9 cellular contexts compared by ENCODE assay signal in the genomic region with DNA sequence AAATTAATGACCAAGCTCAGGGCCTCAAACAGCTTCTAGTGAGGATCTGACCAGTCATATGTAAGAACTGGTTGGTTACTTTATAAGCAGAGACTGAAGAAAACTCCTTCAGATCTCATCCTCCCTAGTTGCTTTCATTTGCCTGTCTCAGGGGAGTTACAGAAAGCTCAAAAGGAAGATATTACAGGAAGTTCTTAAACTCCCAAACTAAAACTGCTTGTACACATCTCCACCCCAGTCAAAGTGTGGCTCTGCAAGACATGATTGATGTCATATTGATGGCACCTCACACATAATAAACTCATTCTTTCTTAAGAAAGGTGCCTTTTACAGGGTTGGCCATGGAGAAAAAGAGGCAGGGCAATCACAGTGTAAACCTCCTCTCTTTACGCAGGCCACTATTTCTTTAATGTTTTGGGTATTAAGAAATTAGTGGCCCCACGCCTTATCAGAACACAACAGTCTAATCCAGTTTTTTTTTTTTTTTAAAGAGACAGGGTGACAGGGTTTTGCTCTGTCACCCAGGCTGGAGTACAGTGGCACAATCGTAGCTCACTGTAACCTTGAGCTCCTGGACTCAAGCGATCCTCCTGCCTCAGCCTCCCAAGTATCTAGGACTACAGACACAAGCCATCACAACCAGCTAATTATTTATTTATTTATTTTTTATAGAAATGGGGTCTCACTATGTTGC.
DNase-seq lines count a peak whose midpoint lies in the region; ATAC-seq, FAIRE-seq and TF ChIP-seq lines count a peak whose summit lies in the region.
"Had no signal": no experiment of that assay in that cellular context is flagged by ENCODE, and none has a peak within 500 bp of the region (broad histone marks: within the 10 kb centered on the region; RNA-seq: fewer than 3 reads in every experiment).

No MANE protein-coding gene starts in this region.

- ATAC-seq in GM18502 (IDR thresholded peaks at IDR 0.05; ENCODE audit: poor library complexity, unreplicated experiment) = peak; percentile 76
- peak; percentile 61 for ATAC-seq in stimulated activated naive CD8-positive, alpha-beta T cell treated with anti-CD3 and anti-CD28 coated beads, Interleukin-15, amount 100 ng/mL, for 72 hours
- ATAC-seq in HG03280 (IDR thresholded peaks at IDR 0.05; ENCODE audit: unreplicated experiment) = no peak

- CTCF ChIA-PET in HEK293T (lab: Yijun Ruan, JAX) = no interaction called here

- no peak for TF ChIP-seq POLR2A in NB4 (IDR thresholded peaks at IDR 0.05; ENCODE audit: extremely low read depth, insufficient read length)

- H3K27me3 Mint-ChIP-seq in stimulated activated naive CD8-positive, alpha-beta T cell treated with anti-CD3 and anti-CD28 coated beads, Interleukin-15, amount 100 ng/mL, for 72 hours = no peaks in the 10 kb centered on the region

- peaks cover 93% of the 10 kb centered on the region for H3K4me1 Mint-ChIP-seq in stimulated activated naive CD8-positive, alpha-beta T cell treated with anti-CD3 and anti-CD28 coated beads, Interleukin-15, amount 100 ng/mL, for 72 hours

- H3K4me3 Mint-ChIP-seq in stimulated activated naive CD8-positive, alpha-beta T cell treated with anti-CD3 and anti-CD28 coated beads, Interleukin-15, amount 100 ng/mL, for 72 hours = peak overlapping the region; percentile 35 to 46

- no peaks in the 10 kb centered on the region for H3K9me3 Mint-ChIP-seq in stimulated activated naive CD8-positive, alpha-beta T cell treated with anti-CD3 and anti-CD28 coated beads, Interleukin-15, amount 100 ng/mL, for 72 hours

- POLR2A ChIA-PET in HEK293T (lab: Yijun Ruan, JAX) = no interaction called here

- FAIRE-seq in HTR-8/SVneo (lab: Jason Lieb, UNC) = no peak

- DNase-seq in HEK293T (ENCODE audit: extremely low spot score) (no peak), NB4 (ENCODE audit: low read depth) (peak; percentile 95), epithelial cell of prostate (ENCODE audit: low read depth, low spot score) (no peak), HTR-8/SVneo (ENCODE audit: insufficient read length, low spot score) (no peak), D341Med (ENCODE audit: low spot score) (no peak)
- no peak for DNase-seq in stimulated activated naive CD8-positive, alpha-beta T cell treated with anti-CD3 and anti-CD28 coated beads, Interleukin-15, amount 100 ng/mL, for 72 hours

- peak overlapping the region; percentile 99 for H3K27ac ChIP-seq in epithelial cell of prostate
- H3K27ac ChIP-seq: KMS-11 had no signal

- TF ChIP-seq CTCF in NB4 (IDR thresholded peaks at IDR 0.05; ENCODE audit: low read depth, low read length) = no peak

- peak overlapping the region; percentile 94 to 95 for H3K27ac Mint-ChIP-seq in stimulated activated naive CD8-positive, alpha-beta T cell treated with anti-CD3 and anti-CD28 coated beads, Interleukin-15, amount 100 ng/mL, for 72 hours

- peak overlapping the region; percentile 5 for H3K4me3 ChIP-seq in NB4 (ENCODE audit: low read depth, low read length)

TF ChIP-seq in HEK293T, 16 proteins besides CTCF, POLR2A, EP300 and RAD21:
- 0 out of 2 replicates have a peak, but pooled peaks have one; percentile 12 for TF ChIP-seq ZNF384 (IDR thresholded peaks at IDR 0.05)
- TF ChIP-seq SUZ12 (IDR thresholded peaks at IDR 0.05) = no peak
